20 cellular contexts compared by ENCODE assay signal in genomic region chr2:204923957-204924356, GRCh38.
"Had no signal": no experiment of that assay in that cellular context is flagged by ENCODE, and none has a peak within 500 bp of the region (broad histone marks: within the 10 kb centered on the region; RNA-seq: fewer than 3 reads in every experiment).

No MANE protein-coding gene starts in this region.

- H3K4me3 ChIP-seq: K562 had no signal

- H3K4me2 ChIP-seq: KMS-11, SK-N-SH had no signal

- ATAC-seq: K562 had no signal

- H3K9ac ChIP-seq: KMS-11, SK-N-SH had no signal

- FAIRE-seq: K562, RCC 7860 had no signal

- H3K9me3 ChIP-seq: SK-N-SH had no signal

- H3K27ac ChIP-seq: KMS-11 had no signal

- DNase-seq: Kasumi-1, MM.1S, NCI-H1092 treated with DMSO at 0.1 percent for 48 hours, NCI-H1436, NCI-H187, NCI-H2029, NCI-H2081 treated with DMSO at 0.1 percent for 48 hours, NCI-H2171, NCI-H226, NCI-H446, NCI-H510A, NCI-H524 treated with DMSO at 0.1 percent for 48 hours, NCI-H69, NCI-H774, RPMI8226, SHP77, SK-N-SH had no signal
